In the genomic region with DNA sequence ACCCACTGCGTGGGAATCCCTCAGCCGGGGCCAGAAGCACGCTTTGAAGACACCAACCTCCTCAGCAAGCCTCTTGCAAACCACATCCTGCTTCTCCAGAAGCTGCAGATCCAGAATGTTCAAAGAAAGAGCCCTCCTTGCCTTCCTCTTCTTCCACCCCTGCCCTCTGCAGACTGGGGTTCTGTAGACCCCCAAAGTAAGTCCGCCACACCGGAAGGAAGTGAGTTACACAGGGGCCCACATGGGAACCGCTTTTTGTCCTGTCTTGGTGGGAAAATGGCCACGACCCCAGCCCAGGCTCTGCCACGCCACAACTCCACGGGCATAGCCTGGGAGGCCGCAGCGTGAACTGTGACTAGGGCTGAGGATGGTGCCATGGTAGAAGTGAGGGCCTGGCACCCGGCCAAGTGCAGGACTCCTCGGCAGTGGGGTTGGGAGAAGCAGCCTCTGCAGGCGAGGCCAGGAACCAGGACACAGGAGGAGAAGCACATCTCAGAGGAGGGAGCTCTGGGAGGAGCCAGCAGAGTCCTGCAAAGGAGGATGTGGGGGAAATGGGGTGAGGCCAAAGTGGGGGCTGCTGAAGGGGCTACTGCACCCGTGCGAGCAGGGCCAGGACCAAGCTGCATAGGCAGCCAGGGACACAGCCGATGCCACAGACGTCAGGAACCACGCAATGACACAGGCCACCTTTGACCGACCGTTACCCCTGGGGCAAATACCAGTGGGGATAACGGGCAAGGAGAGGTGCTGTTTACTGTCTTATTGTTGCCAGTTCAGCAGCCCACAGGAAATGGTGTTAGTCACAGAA, we compare ENCODE assay signal across 10 cellular contexts. TPM values are rescaled to one million over a fixed set of nuclear protein-coding genes. Genes with fewer than 3 reads are reported as not detected.
DNase-seq lines count a peak whose midpoint lies in the region; ATAC-seq and TF ChIP-seq lines count a peak whose summit lies in the region.
"Had no signal": no experiment of that assay in that cellular context is flagged by ENCODE, and none has a peak within 500 bp of the region (broad histone marks: within the 10 kb centered on the region; RNA-seq: fewer than 3 reads in every experiment).

No MANE protein-coding gene starts in this region.

- no peak overlapping the region for H3K4me3 ChIP-seq in lower leg skin (ENCODE audit: low read depth, poor library complexity, severe bottlenecking)

- WGBS in lower leg skin, 2 donors: 58 to 60% methylated on average over 22 of the region's 22 CpGs

- intact Hi-C loops in lower leg skin (cut with DNase I; ENCODE audit: low total_unique reads): no loop called here

- no peak for ATAC-seq in GM18870 (IDR thresholded peaks at IDR 0.05; ENCODE audit: unreplicated experiment)

- no peak for TF ChIP-seq POLR2A in lower leg skin (IDR thresholded peaks at IDR 0.05)

- TF ChIP-seq CTCF in GM10266 (IDR thresholded peaks at IDR 0.05; ENCODE audit: control insufficient read depth, insufficient read depth, low read depth, missing control alignments) (no peak), lower leg skin (IDR thresholded peaks at IDR 0.05) (no peak)

- DNase-seq in EH (ENCODE audit: low read depth) (peak; percentile 12), T-helper 2 cell (peak in 3 of 5 experiments; percentile 19 to 91 (median 64)), GM10266 (ENCODE audit: extremely low spot score) (no peak), NOMO-1 treated with DMSO at 0.1 percent for 48 hours (lab: John Stamatoyannopoulos, UW; ENCODE audit: unreplicated experiment) (no peak), lower leg skin (ENCODE audit: low spot score in 2 of 2) (no peak)
- DNase-seq in activated naive CD4-positive, alpha-beta T cell treated with anti-CD3 and anti-CD28 coated beads, Interleukin-2, amount 50 U/mL, for 16 hours: peak; percentile 43
- peak; percentile 62 for DNase-seq in stimulated activated CD4-positive, alpha-beta T cell treated with anti-CD3 and anti-CD28 coated beads, Interleukin-15, amount 100 ng/mL, for 24 hours
- DNase-seq: RPMI8226 had no signal

RNA-seq across cellular contexts. Expression of a gene that starts 30.9 kb away (rescaled TPM):
- 10 to 100 TPM in 2 of 4 donors, 1 to 10 TPM in 2; 2.1 to 16.3 (median 9.0) TPM for total RNA-seq in lower leg skin
- total RNA-seq: myocyte had no signal

Comparison
In these comparisons a context has a peak if more than half of its experiments do, and no peak if none do; other contexts are left out.
1. DNase-seq: peak in EH (single experiment), T-helper 2 cell (3 of 5), activated naive CD4-positive, alpha-beta T cell treated with anti-CD3 and anti-CD28 coated beads, Interleukin-2, amount 50 U/mL, for 16 hours (single experiment) and stimulated activated CD4-positive, alpha-beta T cell treated with anti-CD3 and anti-CD28 coated beads, Interleukin-15, amount 100 ng/mL, for 24 hours (single experiment); none in GM10266 (single experiment), NOMO-1 treated with DMSO at 0.1 percent for 48 hours (single experiment) and lower leg skin (0 of 2).